ENCODE assay signal across 22 cellular contexts in the genomic region with DNA sequence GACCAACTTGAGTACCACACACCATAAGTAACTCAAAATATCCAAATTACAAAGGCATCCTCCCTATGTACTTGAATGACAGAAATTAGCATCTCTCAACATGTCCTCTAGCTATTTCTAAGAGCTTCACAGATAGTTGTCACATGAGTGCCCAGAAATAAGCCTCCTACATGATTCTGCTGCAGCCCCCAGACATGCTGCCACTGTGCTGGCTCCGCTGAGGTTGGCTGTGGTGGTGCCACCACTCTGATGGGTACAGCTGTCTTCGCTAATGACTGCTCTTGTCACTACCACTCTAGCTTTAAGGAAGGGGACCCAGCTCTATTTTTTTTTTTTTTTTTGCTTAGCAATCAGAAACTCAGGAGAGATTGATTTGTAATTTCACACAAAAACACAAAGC.
"Had no signal": no experiment of that assay in that cellular context is flagged by ENCODE, and none has a peak within 500 bp of the region (broad histone marks: within the 10 kb centered on the region; RNA-seq: fewer than 3 reads in every experiment).

No MANE protein-coding gene starts in this region.

- H3K9ac ChIP-seq: neural progenitor cell had no signal

- H3K9me3 ChIP-seq: pancreas, psoas muscle, right lobe of liver, stomach, testis, tibial artery, transverse colon, upper lobe of right lung, uterus had no signal

- H3K27ac ChIP-seq: neural progenitor cell, pancreas, psoas muscle, right lobe of liver, sigmoid colon, stomach, suprapubic skin, testis, tibial artery, transverse colon, upper lobe of right lung, uterus had no signal

- DNase-seq: naive thymus-derived CD4-positive, alpha-beta T cell; natural killer cell; pancreas; psoas muscle; right cardiac atrium; right lobe of liver; sigmoid colon; small intestine; stimulated activated CD4-positive, alpha-beta T cell treated with anti-CD3 and anti-CD28 coated beads, Interleukin-15, amount 100 ng/mL, for 24 hours; stimulated activated CD4-positive, alpha-beta T cell treated with anti-CD3 and anti-CD28 coated beads, Interleukin-2, amount 100 ng/mL, for 24 hours; stimulated activated CD4-positive, alpha-beta T cell treated with anti-CD3 and anti-CD28 coated beads, Interleukin-2, amount 100 ng/mL, for 48 hours; stimulated activated CD4-positive, alpha-beta T cell treated with anti-CD3 and anti-CD28 coated beads, Interleukin-4, amount 100 ng/mL, for 24 hours; stimulated activated naive B cell treated with anti-CD40 and anti-IgM and Interleukin-4, amounts not matched to agents 10 μg/mL and 1 μg/mL and 100 μg/mL, for 72 hours; stimulated activated naive CD4-positive, alpha-beta T cell treated with Interleukin-2 at 50 U/mL for 16 hours; stomach; testis; tibial artery; transverse colon; upper lobe of right lung; uterus had no signal

- H3K4me1 ChIP-seq: neural progenitor cell, pancreas, psoas muscle, right lobe of liver, sigmoid colon, stomach, suprapubic skin, testis, tibial artery, transverse colon, upper lobe of right lung, uterus had no signal

- H3K36me3 ChIP-seq: neural progenitor cell, pancreas, right lobe of liver, sigmoid colon, stomach, suprapubic skin, tibial artery, transverse colon, upper lobe of right lung, uterus had no signal

- H3K4me2 ChIP-seq: neural progenitor cell had no signal

- H3K4me3 ChIP-seq: neural progenitor cell, pancreas, psoas muscle, right lobe of liver, sigmoid colon, stomach, suprapubic skin, testis, tibial artery, transverse colon, upper lobe of right lung, uterus had no signal

- H2AFZ ChIP-seq: neural progenitor cell had no signal

- H3K27me3 ChIP-seq: neural progenitor cell, pancreas, right lobe of liver, sigmoid colon, stomach, suprapubic skin, testis, tibial artery, transverse colon, upper lobe of right lung, uterus had no signal
